Comparison of ENCODE assay signal across 8 cellular contexts in the genomic region with DNA sequence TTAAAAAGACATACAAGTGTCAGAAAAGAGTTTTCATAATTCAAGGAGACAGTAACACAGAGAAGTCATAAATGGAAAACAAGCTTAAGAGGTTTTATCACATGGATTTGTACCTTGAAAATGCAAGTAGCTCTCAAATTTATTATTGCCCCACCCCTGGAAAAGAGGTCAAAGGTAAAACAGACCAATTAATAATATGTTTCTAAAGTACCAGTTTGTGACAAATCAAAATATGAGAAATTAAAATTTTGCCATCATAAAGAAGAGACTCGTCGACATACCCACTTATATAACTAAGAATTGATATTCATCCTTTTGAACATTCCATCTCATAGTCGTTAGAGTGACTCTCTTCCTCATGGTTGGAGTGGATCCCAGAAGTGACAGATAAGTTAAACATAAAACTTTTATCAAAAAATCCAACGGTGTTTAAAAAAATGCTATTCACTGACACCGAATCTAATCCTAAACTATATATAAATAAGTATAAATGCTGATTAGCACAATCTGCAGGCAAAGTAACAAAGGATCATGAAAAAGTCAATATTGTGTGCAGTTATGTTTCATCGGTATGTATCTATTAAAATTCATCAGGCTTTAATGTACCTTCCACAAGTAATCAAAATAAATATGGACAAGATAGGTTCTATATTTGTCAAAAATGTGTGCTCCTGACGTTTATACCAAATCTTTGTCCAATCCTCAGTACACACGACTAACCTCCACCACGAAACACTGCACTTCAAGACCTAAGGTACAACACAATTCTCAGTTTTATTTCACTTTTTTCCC. TPM values are rescaled to one million over a fixed set of nuclear protein-coding genes. Genes with fewer than 3 reads are reported as not detected.
A peak's percentile ranks its signal among the peaks of the same experiment; 100 is the strongest.
DNase-seq lines count a peak whose midpoint lies in the region; ATAC-seq and TF ChIP-seq lines count a peak whose summit lies in the region.

No MANE protein-coding gene starts in this region.

- H3K36me3 ChIP-seq in cardiac muscle cell (no peaks in the 10 kb centered on the region), brain microvascular endothelial cell (replicated peaks) (no peaks in the 10 kb centered on the region), lower lobe of right lung (no peaks in the 10 kb centered on the region), upper lobe of right lung (no peaks in the 10 kb centered on the region)

- H3K9me3 ChIP-seq in cardiac muscle cell (ENCODE audit: low read depth) (no peaks in the 10 kb centered on the region), lower lobe of right lung (no peaks in the 10 kb centered on the region), upper lobe of right lung (no peaks in the 10 kb centered on the region)

- H3K4me3 ChIP-seq in cardiac muscle cell: peak overlapping the region; percentile 98
- peak overlapping the region; percentile 91 for H3K4me3 ChIP-seq in brain microvascular endothelial cell (ENCODE audit: low read depth, low read length)
- H3K4me3 ChIP-seq in lower lobe of right lung: peak overlapping the region; percentile 82
- H3K4me3 ChIP-seq in upper lobe of right lung: peak overlapping the region; percentile 83

- H3K4me1 ChIP-seq in cardiac muscle cell (ENCODE audit: low read depth) (peaks cover 20% of the 10 kb centered on the region), lower lobe of right lung (peaks cover 60% of the 10 kb centered on the region), upper lobe of right lung (peaks cover 31% of the 10 kb centered on the region)

- in situ Hi-C loops in brain microvascular endothelial cell (cut with HindIII; ENCODE audit: low pct_ligation_motif_present, low sequenced_read_pairs): no loop called here

- H3K27ac ChIP-seq in cardiac muscle cell (peak overlapping the region; percentile 95), brain microvascular endothelial cell (peak overlapping the region; percentile 96), lower lobe of right lung (peak overlapping the region; percentile 95), upper lobe of right lung (peak overlapping the region; percentile 91)

- no peak for TF ChIP-seq CTCF in cardiac muscle cell (IDR thresholded peaks at IDR 0.05; ENCODE audit: low read depth, low read length)
- TF ChIP-seq CTCF in brain microvascular endothelial cell (IDR thresholded peaks at IDR 0.05; ENCODE audit: low read depth, low read length, missing control alignments): no peak
- no peak for TF ChIP-seq CTCF in lower lobe of right lung (IDR thresholded peaks at IDR 0.05)
- TF ChIP-seq CTCF in upper lobe of right lung (IDR thresholded peaks at IDR 0.05): no peak

- H3K27me3 ChIP-seq in cardiac muscle cell (no peaks in the 10 kb centered on the region), brain microvascular endothelial cell (replicated peaks) (no peaks in the 10 kb centered on the region), lower lobe of right lung (ENCODE audit: low read depth) (no peaks in the 10 kb centered on the region), upper lobe of right lung (no peaks in the 10 kb centered on the region)

- POLR2A ChIA-PET in HEK293T (lab: Yijun Ruan, JAX): no interaction called here

- DNase-seq in cardiac muscle cell (ENCODE audit: low read depth in 1 of 2, low spot score in 1 of 2): no peak
- no peak for DNase-seq in left cardiac atrium
- no peak for DNase-seq in brain microvascular endothelial cell
- no peak for DNase-seq in lower lobe of right lung
- no peak for DNase-seq in upper lobe of right lung
- no peak for DNase-seq in HEK293T (ENCODE audit: extremely low spot score)
- DNase-seq in cerebellar nuclear complex (lab: John Stamatoyannopoulos, UW): no peak
- no peak for DNase-seq in OCI-M2 (lab: John Stamatoyannopoulos, UW; ENCODE audit: unreplicated experiment)

- CTCF ChIA-PET in HEK293T (lab: Yijun Ruan, JAX): no interaction called here

- ATAC-seq in left cardiac atrium (no peak), lower lobe of right lung (no peak), upper lobe of right lung (no peak)

- intact Hi-C loops in left cardiac atrium (cut with DNase I): loop anchor here in 1 of 2 donors (5.0 kb wide), 1 partner anchor 73 kb away; no protein-coding TSS in a partner anchor
- intact Hi-C loops in lower lobe of right lung (cut with DNase I): no loop called here
- intact Hi-C loops in upper lobe of right lung (cut with DNase I): no loop called here

TF ChIP-seq in HEK293T, 16 proteins besides CTCF, POLR2A, EP300 and RAD21:
- TF ChIP-seq LEF1 (IDR thresholded peaks at IDR 0.05; ENCODE audit: borderline replicate concordance): no peak

RNA-seq across cellular contexts. Expression of a gene that starts 2.3 kb away (rescaled TPM):
- 48.0 and 65.4 TPM in 2 replicates for total RNA-seq in cardiac muscle cell
- 67.5 and 72.5 TPM in 2 replicates for polyA plus RNA-seq in cardiac muscle cell
- total RNA-seq in left cardiac atrium: 100 to 1,000 TPM in 1 of 2 donors, 10 to 100 TPM in 1; 95.0 to 109 TPM
- 307 TPM for total RNA-seq in lower lobe of right lung
- total RNA-seq in upper lobe of right lung: 257 TPM
